ENCODE assay signal across 18 cellular contexts in the genomic region with DNA sequence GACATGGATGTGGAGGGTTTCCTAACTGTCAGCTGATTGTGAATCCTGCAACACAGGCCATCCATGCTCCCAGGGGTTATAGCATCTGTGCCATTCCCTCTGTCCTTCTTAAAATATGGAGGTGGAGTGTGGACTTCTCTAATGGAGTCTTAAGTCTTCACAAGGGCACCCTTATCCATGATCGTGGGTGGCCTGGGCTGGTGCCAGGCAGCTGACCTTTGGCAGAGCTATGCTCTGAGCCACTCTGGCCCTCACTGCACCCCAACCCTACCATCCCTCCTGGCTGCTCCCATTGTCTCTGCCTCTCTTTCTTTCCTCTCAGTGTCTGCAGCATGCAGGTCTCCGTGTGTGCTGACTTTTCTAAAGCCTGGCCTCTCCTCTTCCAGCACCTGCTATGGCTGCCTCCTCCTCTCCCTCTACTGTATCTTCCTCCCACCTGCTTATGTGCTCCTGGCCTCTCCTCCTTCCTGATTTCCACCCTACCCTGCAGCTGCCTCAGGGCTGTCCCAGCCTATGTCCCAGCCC. TPM values are rescaled to one million over a fixed set of nuclear protein-coding genes. Genes with fewer than 3 reads are reported as not detected.
DNase-seq lines count a peak whose midpoint lies in the region; ATAC-seq and TF ChIP-seq lines count a peak whose summit lies in the region.
"Had no signal": no experiment of that assay in that cellular context is flagged by ENCODE, and none has a peak within 500 bp of the region (broad histone marks: within the 10 kb centered on the region; RNA-seq: fewer than 3 reads in every experiment).

No MANE protein-coding gene starts in this region.

- peaks cover 3% of the 10 kb centered on the region for H3K4me1 Mint-ChIP-seq in activated CD4-positive, alpha-beta memory T cell treated with anti-CD3 and anti-CD28 coated beads for 36 hours (ENCODE audit: low read depth)
- H3K4me1 Mint-ChIP-seq in activated CD4-positive, alpha-beta memory T cell treated with anti-CD3 and anti-CD28 coated beads, Interleukin-2, amount 10 ng/mL, durations not matched to agents 7 days and 5 days: no peaks in the 10 kb centered on the region
- H3K4me1 Mint-ChIP-seq in type B pancreatic cell (ENCODE audit: unreplicated experiment): no peaks in the 10 kb centered on the region
- H3K4me1 Mint-ChIP-seq in activated CD4-positive, alpha-beta T cell treated with anti-CD3 and anti-CD28 coated beads, Interleukin-2, amount 10 ng/mL, durations not matched to agents 7 days and 5 days: no peaks in the 10 kb centered on the region

- ATAC-seq in RWPE2 (ENCODE audit: low read depth): no peak
- ATAC-seq in lower lobe of right lung: no peak
- ATAC-seq in PC-3: no peak
- ATAC-seq: GM12878 had no signal

- H3K4me3 ChIP-seq in RWPE2 (ENCODE audit: severe bottlenecking): no peak overlapping the region
- H3K4me3 ChIP-seq in lower lobe of right lung: no peak overlapping the region
- no peak overlapping the region for H3K4me3 ChIP-seq in PC-3 (ENCODE audit: low read length)
- H3K4me3 ChIP-seq: GM12878, PC-9 had no signal

- H4K20me1 ChIP-seq in PC-3 (ENCODE audit: low read length): no peaks in the 10 kb centered on the region

- H3K4me1 ChIP-seq in RWPE2 (ENCODE audit: insufficient read depth, poor library complexity, severe bottlenecking) (no peaks in the 10 kb centered on the region), lower lobe of right lung (no peaks in the 10 kb centered on the region), PC-3 (ENCODE audit: insufficient read depth, low read length) (no peaks in the 10 kb centered on the region)

- DNase-seq in activated CD4-positive, alpha-beta memory T cell treated with anti-CD3 and anti-CD28 coated beads for 36 hours: peak; percentile 3
- DNase-seq in activated CD4-positive, alpha-beta memory T cell treated with anti-CD3 and anti-CD28 coated beads, Interleukin-2, amount 10 ng/mL, durations not matched to agents 7 days and 5 days: no peak
- DNase-seq in RWPE2 (ENCODE audit: low spot score): peak; percentile 67
- peak; percentile 24 for DNase-seq in lower lobe of right lung
- no peak for DNase-seq in type B pancreatic cell (ENCODE audit: extremely low spot score, unreplicated experiment)
- DNase-seq in PC-3: no peak
- DNase-seq in NCI-H2196 treated with DMSO at 0.1 percent for 48 hours (lab: John Stamatoyannopoulos, UW; ENCODE audit: unreplicated experiment): no peak
- DNase-seq in activated CD4-positive, alpha-beta T cell treated with anti-CD3 and anti-CD28 coated beads, Interleukin-2, amount 10 ng/mL, durations not matched to agents 7 days and 5 days: no peak
- DNase-seq: C1 segment of cervical spinal cord, DMS 273 treated with DMSO at 0.1 percent for 48 hours, GDM1, HFFc6, NCI-H1048, NCI-H1694, NCI-H510A, NCI-H82, PC-9 had no signal

- H3K27ac Mint-ChIP-seq in activated CD4-positive, alpha-beta memory T cell treated with anti-CD3 and anti-CD28 coated beads for 36 hours: no peak overlapping the region
- H3K27ac Mint-ChIP-seq in activated CD4-positive, alpha-beta memory T cell treated with anti-CD3 and anti-CD28 coated beads, Interleukin-2, amount 10 ng/mL, durations not matched to agents 7 days and 5 days: no peak overlapping the region
- peak overlapping the region; percentile 59 for H3K27ac Mint-ChIP-seq in type B pancreatic cell
- H3K27ac Mint-ChIP-seq in activated CD4-positive, alpha-beta T cell treated with anti-CD3 and anti-CD28 coated beads, Interleukin-2, amount 10 ng/mL, durations not matched to agents 7 days and 5 days: no peak overlapping the region
- H3K27ac Mint-ChIP-seq: HFFc6 had no signal

- H3K27me3 Mint-ChIP-seq in activated CD4-positive, alpha-beta memory T cell treated with anti-CD3 and anti-CD28 coated beads for 36 hours: peaks cover 16% of the 10 kb centered on the region
- H3K27me3 Mint-ChIP-seq in activated CD4-positive, alpha-beta memory T cell treated with anti-CD3 and anti-CD28 coated beads, Interleukin-2, amount 10 ng/mL, durations not matched to agents 7 days and 5 days: peaks cover 11% of the 10 kb centered on the region
- peaks cover 20% of the 10 kb centered on the region for H3K27me3 Mint-ChIP-seq in type B pancreatic cell
- H3K27me3 Mint-ChIP-seq in activated CD4-positive, alpha-beta T cell treated with anti-CD3 and anti-CD28 coated beads, Interleukin-2, amount 10 ng/mL, durations not matched to agents 7 days and 5 days: no peaks in the 10 kb centered on the region

- H3K36me3 ChIP-seq in RWPE2 (ENCODE audit: low read depth) (no peaks in the 10 kb centered on the region), lower lobe of right lung (no peaks in the 10 kb centered on the region), PC-3 (ENCODE audit: low read depth, low read length) (no peaks in the 10 kb centered on the region)

- H3K27ac ChIP-seq in RWPE2 (ENCODE audit: poor library complexity, severe bottlenecking): no peak overlapping the region
- no peak overlapping the region for H3K27ac ChIP-seq in lower lobe of right lung
- no peak overlapping the region for H3K27ac ChIP-seq in PC-3 (ENCODE audit: low read length)
- H3K27ac ChIP-seq: PC-9 had no signal

- no peak overlapping the region for H3K4me3 Mint-ChIP-seq in activated CD4-positive, alpha-beta memory T cell treated with anti-CD3 and anti-CD28 coated beads for 36 hours
- no peak overlapping the region for H3K4me3 Mint-ChIP-seq in activated CD4-positive, alpha-beta memory T cell treated with anti-CD3 and anti-CD28 coated beads, Interleukin-2, amount 10 ng/mL, durations not matched to agents 7 days and 5 days
- H3K4me3 Mint-ChIP-seq in type B pancreatic cell: no peak overlapping the region
- no peak overlapping the region for H3K4me3 Mint-ChIP-seq in activated CD4-positive, alpha-beta T cell treated with anti-CD3 and anti-CD28 coated beads, Interleukin-2, amount 10 ng/mL, durations not matched to agents 7 days and 5 days
- H3K4me3 Mint-ChIP-seq: HFFc6 had no signal

- no peak overlapping the region for H3K4me2 ChIP-seq in PC-3 (ENCODE audit: low read length)
- H3K4me2 ChIP-seq: PC-9 had no signal

- no peak overlapping the region for H2AFZ ChIP-seq in PC-3 (ENCODE audit: low read length)
- H2AFZ ChIP-seq: PC-9 had no signal

- no TSS peak for BruUV-seq in PC-3 (replicated peaks; lab: Mats Ljungman, UMichigan)

- POLR2A ChIA-PET in activated CD4-positive, alpha-beta memory T cell treated with anti-CD3 and anti-CD28 coated beads for 36 hours (lab: Charles Lee): no interaction called here
- POLR2A ChIA-PET in activated CD4-positive, alpha-beta memory T cell treated with anti-CD3 and anti-CD28 coated beads, Interleukin-2, amount 10 ng/mL, durations not matched to agents 7 days and 5 days (lab: Charles Lee): interaction anchor here (1.2 kb wide), 1 partner anchor 11 kb away, joined by 3 read pairs; a partner anchor contains a TSS
- POLR2A ChIA-PET in PC-3 (lab: Charles Lee; ENCODE audit: unreplicated experiment): no interaction called here
- POLR2A ChIA-PET in activated CD4-positive, alpha-beta T cell treated with anti-CD3 and anti-CD28 coated beads, Interleukin-2, amount 10 ng/mL, durations not matched to agents 7 days and 5 days (lab: Charles Lee): no interaction called here

- no peaks in the 10 kb centered on the region for H3K9me2 ChIP-seq in PC-3 (replicated peaks; ENCODE audit: low read length)

- TF ChIP-seq CTCF in RWPE2 (IDR thresholded peaks at IDR 0.05; ENCODE audit: poor library complexity, severe bottlenecking) (no peak), lower lobe of right lung (IDR thresholded peaks at IDR 0.05) (no peak), type B pancreatic cell (conservative IDR thresholded peaks at IDR 0.05) (no peak), PC-3 (conservative IDR thresholded peaks at IDR 0.05; ENCODE audit: low read depth, low read length) (no peak)

- H3K79me2 ChIP-seq in PC-3 (ENCODE audit: low read length): no peaks in the 10 kb centered on the region

- no peak overlapping the region for H3K9ac ChIP-seq in PC-3 (ENCODE audit: low read length)

- no peaks in the 10 kb centered on the region for H3F3A ChIP-seq in PC-3 (ENCODE audit: low read length, unreplicated experiment)

- CTCF ChIA-PET in activated CD4-positive, alpha-beta memory T cell treated with anti-CD3 and anti-CD28 coated beads for 36 hours (lab: Charles Lee): no interaction called here
- CTCF ChIA-PET in activated CD4-positive, alpha-beta memory T cell treated with anti-CD3 and anti-CD28 coated beads, Interleukin-2, amount 10 ng/mL, durations not matched to agents 7 days and 5 days (lab: Charles Lee): no interaction called here
- CTCF ChIA-PET in PC-3 (lab: Charles Lee): no interaction called here
- CTCF ChIA-PET in activated CD4-positive, alpha-beta T cell treated with anti-CD3 and anti-CD28 coated beads, Interleukin-2, amount 10 ng/mL, durations not matched to agents 7 days and 5 days (lab: Charles Lee): interaction anchor here (1.0 to 1.9 kb wide), 2 partner anchors 11 to 41 kb away, joined by 3 to 8 read pairs; no protein-coding TSS in a partner anchor

- H3K9me3 Mint-ChIP-seq in activated CD4-positive, alpha-beta memory T cell treated with anti-CD3 and anti-CD28 coated beads for 36 hours: no peaks in the 10 kb centered on the region
- no peaks in the 10 kb centered on the region for H3K9me3 Mint-ChIP-seq in activated CD4-positive, alpha-beta memory T cell treated with anti-CD3 and anti-CD28 coated beads, Interleukin-2, amount 10 ng/mL, durations not matched to agents 7 days and 5 days
- no peaks in the 10 kb centered on the region for H3K9me3 Mint-ChIP-seq in type B pancreatic cell
- no peaks in the 10 kb centered on the region for H3K9me3 Mint-ChIP-seq in activated CD4-positive, alpha-beta T cell treated with anti-CD3 and anti-CD28 coated beads, Interleukin-2, amount 10 ng/mL, durations not matched to agents 7 days and 5 days
- H3K9me3 Mint-ChIP-seq: HFFc6 had no signal

- no peaks in the 10 kb centered on the region for H3K36me3 Mint-ChIP-seq in activated CD4-positive, alpha-beta memory T cell treated with anti-CD3 and anti-CD28 coated beads for 36 hours
- no peaks in the 10 kb centered on the region for H3K36me3 Mint-ChIP-seq in activated CD4-positive, alpha-beta memory T cell treated with anti-CD3 and anti-CD28 coated beads, Interleukin-2, amount 10 ng/mL, durations not matched to agents 7 days and 5 days (ENCODE audit: low read depth)
- H3K36me3 Mint-ChIP-seq in type B pancreatic cell: no peaks in the 10 kb centered on the region
- H3K36me3 Mint-ChIP-seq in activated CD4-positive, alpha-beta T cell treated with anti-CD3 and anti-CD28 coated beads, Interleukin-2, amount 10 ng/mL, durations not matched to agents 7 days and 5 days (ENCODE audit: low read depth): no peaks in the 10 kb centered on the region

- H3K9me3 ChIP-seq in RWPE2 (ENCODE audit: severe bottlenecking): no peaks in the 10 kb centered on the region
- H3K9me3 ChIP-seq in lower lobe of right lung: no peaks in the 10 kb centered on the region
- no peaks in the 10 kb centered on the region for H3K9me3 ChIP-seq in PC-3 (ENCODE audit: low read length)

- intact Hi-C loops in activated CD4-positive, alpha-beta memory T cell treated with anti-CD3 and anti-CD28 coated beads for 36 hours (cut with micrococcal nuclease): no loop called here
- intact Hi-C loops in lower lobe of right lung (cut with DNase I) (no loop called here), PC-3 (cut with micrococcal nuclease) (no loop called here)

- peaks cover 10% of the 10 kb centered on the region for H3K27me3 ChIP-seq in RWPE2 (ENCODE audit: insufficient read depth, poor library complexity, severe bottlenecking)
- H3K27me3 ChIP-seq in lower lobe of right lung (ENCODE audit: low read depth): peaks cover 6% of the 10 kb centered on the region
- H3K27me3 ChIP-seq in PC-3 (ENCODE audit: low read length): peaks cover 58% of the 10 kb centered on the region

RNA-seq across cellular contexts. Expression of a gene that starts 11.2 kb away (rescaled TPM):
- total RNA-seq in activated CD4-positive, alpha-beta memory T cell treated with anti-CD3 and anti-CD28 coated beads for 36 hours: 10 to 100 TPM; 32.8 to 33.7 TPM
- 10 to 100 TPM; 42.8 to 50.7 TPM for total RNA-seq in activated CD4-positive, alpha-beta memory T cell treated with anti-CD3 and anti-CD28 coated beads, Interleukin-2, amount 10 ng/mL, durations not matched to agents 7 days and 5 days
- total RNA-seq in lower lobe of right lung (65.8 TPM), type B pancreatic cell (ENCODE audit: low replicate concordance) (85.1 and 101 TPM in 2 replicates), PC-3 (2014; rRNA removed) (45.7 and 57.8 TPM in 2 replicates)
- 10 to 100 TPM; 68.4 to 69.3 TPM for total RNA-seq in activated CD4-positive, alpha-beta T cell treated with anti-CD3 and anti-CD28 coated beads, Interleukin-2, amount 10 ng/mL, durations not matched to agents 7 days and 5 days

Comparison
In these comparisons a context has a peak if more than half of its experiments do, and no peak if none do; other contexts are left out.
1. DNase-seq: peak in activated CD4-positive, alpha-beta memory T cell treated with anti-CD3 and anti-CD28 coated beads for 36 hours (single experiment), RWPE2 (single experiment) and lower lobe of right lung (single experiment); none in activated CD4-positive, alpha-beta memory T cell treated with anti-CD3 and anti-CD28 coated beads, Interleukin-2, amount 10 ng/mL, durations not matched to agents 7 days and 5 days (single experiment), type B pancreatic cell (single experiment), PC-3 (single experiment), NCI-H2196 treated with DMSO at 0.1 percent for 48 hours (single experiment) and activated CD4-positive, alpha-beta T cell treated with anti-CD3 and anti-CD28 coated beads, Interleukin-2, amount 10 ng/mL, durations not matched to agents 7 days and 5 days (single experiment).